8 cellular contexts compared by ENCODE assay signal in the genomic region with DNA sequence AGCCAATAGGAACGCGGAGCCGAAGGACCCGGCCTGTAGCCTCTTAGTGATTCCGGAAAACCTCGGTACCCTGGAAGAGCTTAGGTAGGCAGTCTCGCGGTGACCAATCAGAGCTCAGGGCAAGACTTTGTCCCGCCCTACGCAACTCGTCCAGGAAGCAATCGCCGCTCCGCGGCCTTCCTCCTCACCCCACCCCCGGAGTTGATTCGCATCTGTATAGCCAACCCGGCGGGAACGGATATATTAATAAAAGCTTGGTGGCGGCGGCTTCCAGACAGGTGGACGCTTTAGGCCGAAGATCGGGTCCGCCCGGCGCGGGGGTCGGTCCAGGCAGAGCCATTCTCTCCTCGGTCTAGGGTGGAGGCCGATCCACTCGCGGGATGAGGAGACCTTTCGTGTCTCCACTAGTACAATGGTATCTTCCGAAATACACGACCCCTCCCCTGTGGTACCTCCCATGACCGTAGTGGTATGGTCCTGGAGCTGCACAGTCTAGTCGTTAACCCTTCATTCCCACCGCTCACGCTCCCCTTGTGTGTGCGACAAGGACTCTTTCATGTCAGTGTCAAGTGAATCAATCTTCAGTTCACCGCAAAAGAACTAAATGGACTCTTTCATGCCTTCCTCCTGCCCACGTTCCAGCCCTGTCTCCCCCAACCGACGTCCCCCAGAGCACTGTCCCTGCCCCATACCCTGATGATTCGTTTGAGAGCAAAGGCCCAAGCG. TPM values are rescaled to one million over a fixed set of nuclear protein-coding genes. Genes with fewer than 3 reads are reported as not detected.
DNase-seq lines count a peak whose midpoint lies in the region; ATAC-seq, FAIRE-seq and TF ChIP-seq lines count a peak whose summit lies in the region.

No MANE protein-coding gene starts in this region.

- H3K27me3 ChIP-seq in upper lobe of left lung, result no peaks in the 10 kb centered on the region

- intact Hi-C loops in left cardiac atrium (cut with DNase I), result no loop called here
- intact Hi-C loops in posterior cingulate gyrus (cut with DNase I), result loop anchor here (1.0 to 2.0 kb wide), 2 partner anchors 61 to 63 kb away; no protein-coding TSS in a partner anchor

- peak overlapping the region; percentile 20 to 60 (median 55) for H3K4me3 ChIP-seq in upper lobe of left lung

- TF ChIP-seq POLR2A in GM12892 (IDR thresholded peaks at IDR 0.05; ENCODE audit: low read depth, low read length) (peak; percentile 70), upper lobe of left lung (IDR thresholded peaks at IDR 0.05) (peak in 3 of 4 donors; percentile 38 to 72 (median 69))

- no peaks in the 10 kb centered on the region for H3K9me3 ChIP-seq in upper lobe of left lung

- TF ChIP-seq CTCF in upper lobe of left lung (IDR thresholded peaks at IDR 0.05), result no peak

- no peaks in the 10 kb centered on the region for H3K36me3 ChIP-seq in upper lobe of left lung

- peak; percentile 66 for DNase-seq in GM12892 (ENCODE audit: insufficient read length)
- peak; percentile 98 for DNase-seq in NCI-H146 (lab: John Stamatoyannopoulos, UW)
- DNase-seq in T-helper 1 cell, result peak; percentile 73 to 97 (median 81)
- peak; percentile 94 for DNase-seq in amniotic stem cell (lab: John Stamatoyannopoulos, UW)
- DNase-seq in left cardiac atrium, result peak; percentile 92
- DNase-seq in posterior cingulate gyrus, result peak; percentile 82 to 99 (median 86)
- DNase-seq in upper lobe of left lung, result peak; percentile 88 to 93

- peak overlapping the region; percentile 87 to 93 (median 90) for H3K27ac ChIP-seq in upper lobe of left lung

- TF ChIP-seq EP300 in upper lobe of left lung (IDR thresholded peaks at IDR 0.05), result no peak

- peaks cover 0 to 4% (median 1%) of the 10 kb centered on the region in 4 donors for H3K4me1 ChIP-seq in upper lobe of left lung

- 0 to 37% methylated on average over 3 to 48 of the region's 48 CpGs for WGBS in upper lobe of left lung, 2 donors

- ATAC-seq in HG02840 (IDR thresholded peaks at IDR 0.05; ENCODE audit: low FRiP score, unreplicated experiment) (peak; percentile 95), left cardiac atrium (peak; percentile 99 to 100), upper lobe of left lung (ENCODE audit: low FRiP score in 2 of 2) (peak; percentile 98 to 100)

- FAIRE-seq in GM12892 (lab: Jason Lieb, UNC), result peak; percentile 46

RNA-seq across cellular contexts. Expression of gene GLOD5, which starts 24.2 kb away (rescaled TPM):
- not detected for polyA plus RNA-seq in GM12892 (2012; ENCODE audit: missing spikeins)
- not detected for total RNA-seq in left cardiac atrium
- total RNA-seq in upper lobe of left lung, result 1 to 10 TPM in 4 of 6 donors, not detected in 2; 1.1 to 2.1 (median 2.0) TPM

RNA-seq across cellular contexts. Expression of gene SUV39H1, which starts 40.8 kb away (rescaled TPM):
- polyA plus RNA-seq in GM12892 (2012; ENCODE audit: missing spikeins), result 8.3 TPM
- total RNA-seq in left cardiac atrium, result 1 to 10 TPM; 3.6 to 3.8 TPM
- 1 to 10 TPM; 1.2 to 7.3 (median 6.0) TPM for total RNA-seq in upper lobe of left lung

RNA-seq across cellular contexts. Expression of gene GATA1, which starts 49.0 kb away (rescaled TPM):
- polyA plus RNA-seq in GM12892 (2012; ENCODE audit: missing spikeins), result 0.40 TPM
- not detected for total RNA-seq in left cardiac atrium
- 1 to 10 TPM in 4 of 6 donors, under 1 TPM in 1, not detected in 1; 0.49 to 3.1 (median 1.6) TPM for total RNA-seq in upper lobe of left lung

RNA-seq across cellular contexts. Expression of gene WAS, which starts 53.8 kb away (rescaled TPM):
- polyA plus RNA-seq in GM12892 (2012; ENCODE audit: missing spikeins), result 47.4 TPM
- total RNA-seq in left cardiac atrium (1 to 10 TPM; 5.0 to 9.1 TPM), upper lobe of left lung (10 to 100 TPM; 11.7 to 46.0 (median 33.9) TPM)

Comparison
In these comparisons a context has a peak if more than half of its experiments do, and no peak if none do; other contexts are left out.
1. Peak in every context shown above with its lines: DNase-seq, ATAC-seq, H3K4me3 ChIP-seq and H3K27ac ChIP-seq.